In genomic region chr1:199809311-199809710, GRCh38 we compare ENCODE assay signal across 13 cellular contexts.
A peak's percentile ranks its signal among the peaks of the same experiment; 100 is the strongest.
DNase-seq lines count a peak whose midpoint lies in the region; ATAC-seq and TF ChIP-seq lines count a peak whose summit lies in the region.
"Had no signal": no experiment of that assay in that cellular context is flagged by ENCODE, and none has a peak within 500 bp of the region (broad histone marks: within the 10 kb centered on the region; RNA-seq: fewer than 3 reads in every experiment).

No MANE protein-coding gene starts in this region.

- no TSS peak for BruUV-seq in PC-9 (replicated peaks; lab: Mats Ljungman, UMichigan)

- H3K27me3 ChIP-seq in ACC112 (ENCODE audit: insufficient read depth, low read length) (no peaks in the 10 kb centered on the region), PC-9 (ENCODE audit: insufficient read depth, low read depth) (no peaks in the 10 kb centered on the region), foreskin keratinocyte (no peaks in the 10 kb centered on the region), hepatocyte (no peaks in the 10 kb centered on the region)

- no peaks in the 10 kb centered on the region for H3K9me3 ChIP-seq in PC-9 (ENCODE audit: insufficient read depth, low read depth)
- H3K9me3 ChIP-seq in hepatocyte (ENCODE audit: low read depth) = no peaks in the 10 kb centered on the region
- H3K9me3 ChIP-seq: Caco-2, HAP-1 had no signal

- H3K4me3 ChIP-seq in ACC112 (ENCODE audit: low read depth, low read length) = no peak overlapping the region
- peak overlapping the region; percentile 3; the same call in 1 of the 2 replicates for H3K4me3 ChIP-seq in PC-9
- H3K4me3 ChIP-seq in hepatocyte = no peak overlapping the region
- H3K4me3 ChIP-seq: HAP-1 had no signal

- H4K20me1 ChIP-seq in PC-9 (ENCODE audit: insufficient read depth) = no peaks in the 10 kb centered on the region
- no peaks in the 10 kb centered on the region for H4K20me1 ChIP-seq in hepatocyte (ENCODE audit: insufficient read depth, poor library complexity, severe bottlenecking)

- 100% methylated on average over 1 of the region's 1 CpG for WGBS in hepatocyte (ENCODE audit: low lambda C conversion rate, missing lambda C conversion rate)

- POLR2A ChIA-PET in PC-9 (lab: Charles Lee; ENCODE audit: unreplicated experiment) = no interaction called here

- H3F3A ChIP-seq in PC-9 (ENCODE audit: insufficient read depth, low read depth) = peaks cover 29% of the 10 kb centered on the region

- H3K4me2 ChIP-seq in PC-9 = peak overlapping the region; percentile 54
- no peak overlapping the region for H3K4me2 ChIP-seq in hepatocyte

- H2AFZ ChIP-seq in ACC112 (ENCODE audit: low read length, unreplicated experiment) = no peak overlapping the region
- H2AFZ ChIP-seq in PC-9 = peak overlapping the region; percentile 24; the same call in 1 of the 2 replicates
- no peak overlapping the region for H2AFZ ChIP-seq in hepatocyte

- peak; percentile 34 for ATAC-seq in foreskin keratinocyte

- H3K27ac ChIP-seq in ACC112 (ENCODE audit: low read depth, low read length) (peak overlapping the region; percentile 18), PC-9 (peak overlapping the region; percentile 93), foreskin keratinocyte (no peak overlapping the region), hepatocyte (no peak overlapping the region)
- H3K27ac ChIP-seq: C4-2B had no signal

- intact Hi-C loops in PC-9 (cut with micrococcal nuclease; ENCODE audit: unreplicated experiment) = loop anchor here (5.0 kb wide), 1 partner anchor 43 kb away; no protein-coding TSS in a partner anchor

- H3K36me3 ChIP-seq in ACC112 (ENCODE audit: insufficient read depth, low read length) (no peaks in the 10 kb centered on the region), PC-9 (ENCODE audit: low read depth) (no peaks in the 10 kb centered on the region), hepatocyte (replicated peaks; ENCODE audit: insufficient read depth, low read depth) (no peaks in the 10 kb centered on the region)
- H3K36me3 ChIP-seq: HAP-1 had no signal

- H3K79me2 ChIP-seq in ACC112 (ENCODE audit: control insufficient read depth, insufficient read depth, low read length, unreplicated experiment) (no peaks in the 10 kb centered on the region), PC-9 (ENCODE audit: low read depth) (no peaks in the 10 kb centered on the region), hepatocyte (no peaks in the 10 kb centered on the region)

- H3K4me1 ChIP-seq in ACC112 (ENCODE audit: control insufficient read depth, insufficient read depth, low read length, unreplicated experiment) = peaks cover 13% of the 10 kb centered on the region
- peaks cover 44% of the 10 kb centered on the region for H3K4me1 ChIP-seq in PC-9 (replicated peaks; ENCODE audit: insufficient read depth)
- peaks cover 20% of the 10 kb centered on the region for H3K4me1 ChIP-seq in foreskin keratinocyte
- no peaks in the 10 kb centered on the region for H3K4me1 ChIP-seq in hepatocyte (ENCODE audit: insufficient read depth)
- H3K4me1 ChIP-seq: Caco-2 had no signal

- CTCF ChIA-PET in PC-9 (lab: Charles Lee) = interaction anchor here (0.8 kb wide), 1 partner anchor 18 kb away, joined by 3 read pairs; no protein-coding TSS in a partner anchor

- TF ChIP-seq CTCF in PC-9 (conservative IDR thresholded peaks at IDR 0.05) (no peak), foreskin keratinocyte (conservative IDR thresholded peaks at IDR 0.05) (no peak), hepatocyte (IDR thresholded peaks at IDR 0.05; ENCODE audit: poor library complexity) (no peak)

- DNase-seq in PC-9 (peak in 1 of 2 experiments; percentile 62), foreskin keratinocyte (peak in 1 of 2 donors; percentile 14), hepatocyte (ENCODE audit: low spot score) (no peak), 8988T (no peak), GM19240 (ENCODE audit: insufficient read length, low spot score) (no peak), NCI-H748 treated with DMSO at 0.1 percent for 48 hours (lab: John Stamatoyannopoulos, UW) (no peak)
- DNase-seq: AML-193; Caco-2; CD4-positive, alpha-beta T cell; GDM1 had no signal

- H3K9me2 ChIP-seq in PC-9 (ENCODE audit: insufficient read depth) (no peaks in the 10 kb centered on the region; the same call in 1 of the 2 replicates), hepatocyte (replicated peaks; ENCODE audit: insufficient read depth) (no peaks in the 10 kb centered on the region)

Comparison
In these comparisons a context has a peak if more than half of its experiments do, and no peak if none do; other contexts are left out.
1. H3K27ac ChIP-seq: peak in ACC112 (single experiment) and PC-9 (single experiment); none in foreskin keratinocyte (single experiment) and hepatocyte (single experiment).